In the genomic region with DNA sequence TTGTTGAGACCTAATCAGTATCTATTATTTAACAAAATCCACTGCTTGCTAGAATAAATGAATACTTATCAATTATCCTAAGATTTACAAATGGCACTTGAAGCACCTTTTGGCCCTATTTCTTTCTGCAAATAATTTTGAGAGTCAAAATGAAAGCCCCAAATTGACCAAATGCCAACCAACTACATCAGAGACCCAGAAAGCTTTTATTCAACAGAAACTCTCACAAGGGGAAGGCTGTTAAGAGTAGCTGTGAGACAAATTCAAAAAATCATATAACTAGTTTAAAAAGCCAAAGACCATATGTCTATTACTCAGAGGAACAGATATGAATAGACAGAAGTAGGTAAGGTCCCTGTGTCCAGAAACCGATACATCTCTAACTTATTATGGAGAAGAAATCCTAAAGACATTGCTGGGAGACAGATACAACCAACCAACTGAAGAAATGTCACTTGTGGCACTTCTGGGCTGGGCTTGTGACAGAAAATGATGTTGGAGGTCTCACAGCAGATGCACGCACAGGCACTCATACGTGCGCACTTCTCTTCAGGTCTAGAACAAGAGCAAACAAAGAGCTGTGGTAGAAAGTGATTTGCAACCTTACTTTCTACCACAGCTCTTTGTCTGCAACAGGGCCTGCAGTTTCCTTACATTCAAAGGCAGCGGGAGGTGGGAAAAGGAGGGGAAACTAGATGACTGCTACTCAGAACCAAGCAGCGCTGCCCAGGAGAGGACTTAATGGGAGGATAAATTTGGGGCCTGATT, we compare ENCODE assay signal across 1 cellular context.
TF ChIP-seq lines count a peak whose summit lies in the region.

No MANE protein-coding gene starts in this region.

TF ChIP-seq in GM12878, 131 proteins besides CTCF, POLR2A, EP300 and RAD21 (continued from another document and continues in another):
- peak; percentile 57 for TF ChIP-seq RUNX3 (IDR thresholded peaks at IDR 0.05; ENCODE audit: low read length)
- TF ChIP-seq GATAD2B (conservative IDR thresholded peaks at IDR 0.05; ENCODE audit: low read depth): no peak
- TF ChIP-seq E2F4 (IDR thresholded peaks at IDR 0.05; ENCODE audit: low read depth, low read length): no peak
- TF ChIP-seq IKZF2 (IDR thresholded peaks at IDR 0.05): peak; percentile 85 to 90
- TF ChIP-seq ZNF622 (IDR thresholded peaks at IDR 0.05): no peak
- no peak for TF ChIP-seq PRDM15 (CRISPR knock-in tag; IDR thresholded peaks at IDR 0.05)
- TF ChIP-seq HCFC1 (IDR thresholded peaks at IDR 0.05; ENCODE audit: low read length): no peak
- TF ChIP-seq EGR1 (IDR thresholded peaks at IDR 0.05; ENCODE audit: borderline replicate concordance in 1 of 2, low read depth in 2 of 2, low read length in 2 of 2): no peak
- TF ChIP-seq, protein P1, sequence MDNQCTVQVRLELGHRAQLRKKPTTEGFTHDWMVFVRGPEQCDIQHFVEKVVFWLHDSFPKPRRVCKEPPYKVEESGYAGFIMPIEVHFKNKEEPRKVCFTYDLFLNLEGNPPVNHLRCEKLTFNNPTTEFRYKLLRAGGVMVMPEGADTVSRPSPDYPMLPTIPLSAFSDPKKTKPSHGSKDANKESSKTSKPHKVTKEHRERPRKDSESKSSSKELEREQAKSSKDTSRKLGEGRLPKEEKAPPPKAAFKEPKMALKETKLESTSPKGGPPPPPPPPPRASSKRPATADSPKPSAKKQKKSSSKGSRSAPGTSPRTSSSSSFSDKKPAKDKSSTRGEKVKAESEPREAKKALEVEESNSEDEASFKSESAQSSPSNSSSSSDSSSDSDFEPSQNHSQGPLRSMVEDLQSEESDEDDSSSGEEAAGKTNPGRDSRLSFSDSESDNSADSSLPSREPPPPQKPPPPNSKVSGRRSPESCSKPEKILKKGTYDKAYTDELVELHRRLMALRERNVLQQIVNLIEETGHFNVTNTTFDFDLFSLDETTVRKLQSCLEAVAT (IDR thresholded peaks at IDR 0.05): no peak; the same call in none of the 2 replicates
- peak; percentile 52; the same call in 1 of the 2 replicates for TF ChIP-seq MTA3 (IDR thresholded peaks at IDR 0.05; ENCODE audit: borderline replicate concordance, low read length)
- TF ChIP-seq ZNF217 (IDR thresholded peaks at IDR 0.05): no peak
- TF ChIP-seq TARDBP (IDR thresholded peaks at IDR 0.05; ENCODE audit: borderline replicate concordance): no peak
- TF ChIP-seq IRF4 (IDR thresholded peaks at IDR 0.05; ENCODE audit: low read depth, low read length): 0 out of 2 replicates have a peak, but pooled peaks have one; percentile 14
- no peak for TF ChIP-seq MYB (IDR thresholded peaks at IDR 0.05; ENCODE audit: borderline replicate concordance, low read depth, low read length)
- TF ChIP-seq, protein P2, sequence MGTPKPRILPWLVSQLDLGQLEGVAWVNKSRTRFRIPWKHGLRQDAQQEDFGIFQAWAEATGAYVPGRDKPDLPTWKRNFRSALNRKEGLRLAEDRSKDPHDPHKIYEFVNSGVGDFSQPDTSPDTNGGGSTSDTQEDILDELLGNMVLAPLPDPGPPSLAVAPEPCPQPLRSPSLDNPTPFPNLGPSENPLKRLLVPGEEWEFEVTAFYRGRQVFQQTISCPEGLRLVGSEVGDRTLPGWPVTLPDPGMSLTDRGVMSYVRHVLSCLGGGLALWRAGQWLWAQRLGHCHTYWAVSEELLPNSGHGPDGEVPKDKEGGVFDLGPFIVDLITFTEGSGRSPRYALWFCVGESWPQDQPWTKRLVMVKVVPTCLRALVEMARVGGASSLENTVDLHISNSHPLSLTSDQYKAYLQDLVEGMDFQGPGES (IDR thresholded peaks at IDR 0.05): no peak
- TF ChIP-seq, protein P3, sequence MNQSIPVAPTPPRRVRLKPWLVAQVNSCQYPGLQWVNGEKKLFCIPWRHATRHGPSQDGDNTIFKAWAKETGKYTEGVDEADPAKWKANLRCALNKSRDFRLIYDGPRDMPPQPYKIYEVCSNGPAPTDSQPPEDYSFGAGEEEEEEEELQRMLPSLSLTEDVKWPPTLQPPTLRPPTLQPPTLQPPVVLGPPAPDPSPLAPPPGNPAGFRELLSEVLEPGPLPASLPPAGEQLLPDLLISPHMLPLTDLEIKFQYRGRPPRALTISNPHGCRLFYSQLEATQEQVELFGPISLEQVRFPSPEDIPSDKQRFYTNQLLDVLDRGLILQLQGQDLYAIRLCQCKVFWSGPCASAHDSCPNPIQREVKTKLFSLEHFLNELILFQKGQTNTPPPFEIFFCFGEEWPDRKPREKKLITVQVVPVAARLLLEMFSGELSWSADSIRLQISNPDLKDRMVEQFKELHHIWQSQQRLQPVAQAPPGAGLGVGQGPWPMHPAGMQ (IDR thresholded peaks at IDR 0.05; ENCODE audit: borderline replicate concordance): no peak
- no peak for TF ChIP-seq FOXK2 (IDR thresholded peaks at IDR 0.05)
- no peak; the same call in 1 of the 2 replicates for TF ChIP-seq DPF2 (IDR thresholded peaks at IDR 0.05)
- no peak for TF ChIP-seq CREB1 (IDR thresholded peaks at IDR 0.05; ENCODE audit: low read depth)
- no peak for TF ChIP-seq SMAD5 (IDR thresholded peaks at IDR 0.05; ENCODE audit: low read depth)
- TF ChIP-seq MAX (IDR thresholded peaks at IDR 0.05; ENCODE audit: low read depth, low read length): peak; percentile 24; the same call in 1 of the 2 replicates
- no peak for TF ChIP-seq NKRF (conservative IDR thresholded peaks at IDR 0.05)
- TF ChIP-seq ETV6 (conservative IDR thresholded peaks at IDR 0.05 in 1 of 2, IDR thresholded peaks at IDR 0.05 in 1 of 2; ENCODE audit: borderline replicate concordance in 1 of 2, low read depth in 1 of 2): no peak
- no peak for TF ChIP-seq ZNF384 (IDR thresholded peaks at IDR 0.05; ENCODE audit: borderline replicate concordance, low read depth, low read length)
- 0 out of 2 replicates have a peak, but pooled peaks have one; percentile 5 for TF ChIP-seq TBL1XR1 (IDR thresholded peaks at IDR 0.05; ENCODE audit: low read depth, low read length)
- no peak for TF ChIP-seq SREBF2 (IDR thresholded peaks at IDR 0.05; ENCODE audit: low read length)
- TF ChIP-seq EED (IDR thresholded peaks at IDR 0.05; ENCODE audit: low read depth): peak; percentile 55; the same call in 1 of the 2 replicates
- TF ChIP-seq FOS (IDR thresholded peaks at IDR 0.05; ENCODE audit: borderline replicate concordance, extremely low read depth, insufficient read length): no peak
- TF ChIP-seq POLR2AphosphoS2 (IDR thresholded peaks at IDR 0.05; ENCODE audit: low read depth, low read length): no peak
- TF ChIP-seq MTA2 (IDR thresholded peaks at IDR 0.05; ENCODE audit: low read depth): peak; percentile 82; the same call in 1 of the 2 replicates
- TF ChIP-seq TCF3 (IDR thresholded peaks at IDR 0.05; ENCODE audit: borderline replicate concordance, insufficient read depth, low read depth, low read length): 0 out of 2 replicates have a peak, but pooled peaks have one; percentile 34
- TF ChIP-seq NR2F1 (conservative IDR thresholded peaks at IDR 0.05): peak; percentile 80
- TF ChIP-seq KLF5 (IDR thresholded peaks at IDR 0.05; ENCODE audit: partially characterized antibody): peak; percentile 31
- TF ChIP-seq, protein P4, sequence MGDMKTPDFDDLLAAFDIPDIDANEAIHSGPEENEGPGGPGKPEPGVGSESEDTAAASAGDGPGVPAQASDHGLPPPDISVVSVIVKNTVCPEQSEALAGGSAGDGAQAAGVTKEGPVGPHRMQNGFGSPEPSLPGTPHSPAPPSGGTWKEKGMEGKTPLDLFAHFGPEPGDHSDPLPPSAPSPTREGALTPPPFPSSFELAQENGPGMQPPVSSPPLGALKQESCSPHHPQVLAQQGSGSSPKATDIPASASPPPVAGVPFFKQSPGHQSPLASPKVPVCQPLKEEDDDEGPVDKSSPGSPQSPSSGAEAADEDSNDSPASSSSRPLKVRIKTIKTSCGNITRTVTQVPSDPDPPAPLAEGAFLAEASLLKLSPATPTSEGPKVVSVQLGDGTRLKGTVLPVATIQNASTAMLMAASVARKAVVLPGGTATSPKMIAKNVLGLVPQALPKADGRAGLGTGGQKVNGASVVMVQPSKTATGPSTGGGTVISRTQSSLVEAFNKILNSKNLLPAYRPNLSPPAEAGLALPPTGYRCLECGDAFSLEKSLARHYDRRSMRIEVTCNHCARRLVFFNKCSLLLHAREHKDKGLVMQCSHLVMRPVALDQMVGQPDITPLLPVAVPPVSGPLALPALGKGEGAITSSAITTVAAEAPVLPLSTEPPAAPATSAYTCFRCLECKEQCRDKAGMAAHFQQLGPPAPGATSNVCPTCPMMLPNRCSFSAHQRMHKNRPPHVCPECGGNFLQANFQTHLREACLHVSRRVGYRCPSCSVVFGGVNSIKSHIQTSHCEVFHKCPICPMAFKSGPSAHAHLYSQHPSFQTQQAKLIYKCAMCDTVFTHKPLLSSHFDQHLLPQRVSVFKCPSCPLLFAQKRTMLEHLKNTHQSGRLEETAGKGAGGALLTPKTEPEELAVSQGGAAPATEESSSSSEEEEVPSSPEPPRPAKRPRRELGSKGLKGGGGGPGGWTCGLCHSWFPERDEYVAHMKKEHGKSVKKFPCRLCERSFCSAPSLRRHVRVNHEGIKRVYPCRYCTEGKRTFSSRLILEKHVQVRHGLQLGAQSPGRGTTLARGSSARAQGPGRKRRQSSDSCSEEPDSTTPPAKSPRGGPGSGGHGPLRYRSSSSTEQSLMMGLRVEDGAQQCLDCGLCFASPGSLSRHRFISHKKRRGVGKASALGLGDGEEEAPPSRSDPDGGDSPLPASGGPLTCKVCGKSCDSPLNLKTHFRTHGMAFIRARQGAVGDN (IDR thresholded peaks at IDR 0.05): peak; percentile 90
- peak; percentile 74; the same call in 1 of the 3 replicates for TF ChIP-seq POU2F2 (IDR thresholded peaks at IDR 0.05; ENCODE audit: borderline replicate concordance, low read depth, low read length)
- TF ChIP-seq CREM (IDR thresholded peaks at IDR 0.05; ENCODE audit: low read depth): peak; percentile 52; the same call in 1 of the 2 replicates
- TF ChIP-seq BRCA1 (IDR thresholded peaks at IDR 0.05; ENCODE audit: low read depth, low read length): no peak
- TF ChIP-seq CBX5 (IDR thresholded peaks at IDR 0.05; ENCODE audit: low read depth): no peak
- no peak for TF ChIP-seq MXI1 (IDR thresholded peaks at IDR 0.05; ENCODE audit: low read depth, low read length)
